In the genomic region with DNA sequence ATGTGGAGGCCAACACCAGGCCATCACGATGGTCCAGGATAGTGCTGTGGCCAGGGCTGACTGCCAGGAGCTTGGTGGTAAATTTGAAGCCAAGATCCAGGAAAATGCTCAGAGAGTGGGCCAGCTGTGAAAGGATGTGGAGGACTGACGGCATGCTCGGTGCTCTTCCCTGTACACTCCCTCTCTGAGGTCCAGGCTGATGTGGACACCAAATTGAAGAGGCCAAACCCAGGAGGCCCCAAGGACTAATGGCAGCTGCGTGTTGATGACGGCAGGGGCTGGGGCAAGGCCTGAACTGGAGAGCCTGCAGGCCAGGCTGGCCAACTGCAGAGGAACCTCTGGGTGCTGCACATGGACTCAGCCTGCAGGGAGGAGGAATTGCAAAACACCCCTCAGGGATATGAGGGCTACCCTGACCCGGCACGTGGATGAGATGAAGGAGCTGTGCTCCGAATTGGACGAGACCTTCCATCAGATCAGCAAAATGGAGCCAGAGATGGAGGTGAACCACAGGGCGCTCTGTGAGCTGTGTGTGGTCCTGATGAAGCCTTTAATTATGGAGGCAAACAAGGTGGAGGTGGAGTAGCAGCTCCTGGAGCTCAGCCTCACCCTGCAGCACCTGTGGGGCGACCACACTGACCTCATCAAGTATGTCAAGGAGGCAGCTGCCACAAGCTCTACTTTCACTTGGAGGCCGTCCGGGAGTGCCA, we compare ENCODE assay signal across 24 cellular contexts. TPM values are rescaled to one million over a fixed set of nuclear protein-coding genes. Genes with fewer than 3 reads are reported as not detected.
A peak's percentile ranks its signal among the peaks of the same experiment; 100 is the strongest.
DNase-seq lines count a peak whose midpoint lies in the region; ATAC-seq and TF ChIP-seq lines count a peak whose summit lies in the region.
"Had no signal": no experiment of that assay in that cellular context is flagged by ENCODE, and none has a peak within 500 bp of the region (broad histone marks: within the 10 kb centered on the region; RNA-seq: fewer than 3 reads in every experiment).

No MANE protein-coding gene starts in this region.

- no peak for TF ChIP-seq CTCF in Caco-2 (IDR thresholded peaks at IDR 0.05; ENCODE audit: insufficient read depth in 1 of 2, low read depth in 1 of 2, low read length in 1 of 2, severe bottlenecking in 1 of 2, unreplicated experiment in 1 of 2)

- no peak overlapping the region for H3K4me3 ChIP-seq in Caco-2 (ENCODE audit: low read depth, low read length)
- H3K4me3 ChIP-seq: upper lobe of left lung had no signal

- CTCF ChIA-PET in activated CD8-positive, alpha-beta memory T cell treated with anti-CD3 and anti-CD28 coated beads, Interleukin-2, amount 10 ng/mL, durations not matched to agents 7 days and 5 days (lab: Charles Lee): interaction anchor here (1.6 kb wide), 1 partner anchor 20 kb away, joined by 3 read pairs; no protein-coding TSS in a partner anchor
- CTCF ChIA-PET in Caco-2 (lab: Charles Lee): interaction anchor here (0.6 to 0.7 kb wide), 2 partner anchors 66 to 71 kb away, joined by 3 read pairs; no protein-coding TSS in a partner anchor

- DNase-seq in activated CD8-positive, alpha-beta memory T cell treated with anti-CD3 and anti-CD28 coated beads for 24 hours: peak; percentile 38
- DNase-seq in activated CD8-positive, alpha-beta memory T cell treated with anti-CD3 and anti-CD28 coated beads, Interleukin-2, amount 10 ng/mL, durations not matched to agents 7 days and 5 days: no peak
- DNase-seq in cardiac septum (ENCODE audit: low spot score): peak; percentile 63
- DNase-seq in stimulated activated CD8-positive, alpha-beta memory T cell treated with anti-CD3 and anti-CD28 coated beads, Interleukin-4, amount 100 ng/mL, for 48 hours: peak; percentile 8
- DNase-seq in Caco-2: no peak
- no peak for DNase-seq in KG1 (lab: John Stamatoyannopoulos, UW)
- DNase-seq: 8988T; activated CD8-positive, alpha-beta T cell treated with anti-CD3 and anti-CD28 coated beads for 36 hours; activated naive CD4-positive, alpha-beta T cell; activated T-cell treated with anti-CD3 and anti-CD28 coated beads, Interleukin-2, amount 50 U/mL, for 24 hours; amniotic stem cell; DMS79; left cardiac atrium; mesenchymal stem cell; naive B cell; NCI-H1694 treated with DMSO at 0.1 percent for 48 hours; NCI-H82; occipital lobe; retina; stimulated activated CD4-positive, alpha-beta T cell treated with anti-CD3 and anti-CD28 coated beads, Interleukin-15, amount 100 ng/mL, for 24 hours had no signal

- H3K27ac Mint-ChIP-seq in activated CD8-positive, alpha-beta memory T cell treated with anti-CD3 and anti-CD28 coated beads, Interleukin-2, amount 10 ng/mL, durations not matched to agents 7 days and 5 days: no peak overlapping the region
- no peak overlapping the region for H3K27ac Mint-ChIP-seq in Caco-2 (ENCODE audit: unreplicated experiment)
- H3K27ac Mint-ChIP-seq: activated CD8-positive, alpha-beta T cell treated with anti-CD3 and anti-CD28 coated beads for 36 hours; activated T-cell treated with anti-CD3 and anti-CD28 coated beads, Interleukin-2, amount 50 U/mL, for 24 hours; dendritic cell treated with granulocyte-macrophage colony-stimulating factor and Interleukin-4, amounts not matched to agents 40 ng/mL and 50 ng/mL, for 4 days; naive B cell had no signal

- no peaks in the 10 kb centered on the region for H3K27me3 ChIP-seq in Caco-2 (replicated peaks; ENCODE audit: control insufficient read depth, insufficient read depth, low read length)
- H3K27me3 ChIP-seq: upper lobe of left lung had no signal

- no peak for ATAC-seq in activated CD8-positive, alpha-beta memory T cell treated with anti-CD3 and anti-CD28 coated beads, Interleukin-2, amount 10 ng/mL, durations not matched to agents 7 days and 5 days
- ATAC-seq: activated CD8-positive, alpha-beta T cell treated with anti-CD3 and anti-CD28 coated beads for 36 hours had no signal

- no peak overlapping the region for H3K4me3 Mint-ChIP-seq in activated CD8-positive, alpha-beta memory T cell treated with anti-CD3 and anti-CD28 coated beads, Interleukin-2, amount 10 ng/mL, durations not matched to agents 7 days and 5 days
- no peak overlapping the region for H3K4me3 Mint-ChIP-seq in Caco-2 (ENCODE audit: unreplicated experiment)
- H3K4me3 Mint-ChIP-seq: activated CD8-positive, alpha-beta T cell treated with anti-CD3 and anti-CD28 coated beads for 36 hours; activated T-cell treated with anti-CD3 and anti-CD28 coated beads, Interleukin-2, amount 50 U/mL, for 24 hours; dendritic cell treated with granulocyte-macrophage colony-stimulating factor and Interleukin-4, amounts not matched to agents 40 ng/mL and 50 ng/mL, for 4 days; naive B cell had no signal

- H3K4me1 Mint-ChIP-seq in activated CD8-positive, alpha-beta memory T cell treated with anti-CD3 and anti-CD28 coated beads, Interleukin-2, amount 10 ng/mL, durations not matched to agents 7 days and 5 days: no peaks in the 10 kb centered on the region
- no peaks in the 10 kb centered on the region for H3K4me1 Mint-ChIP-seq in Caco-2 (ENCODE audit: low read depth, unreplicated experiment)
- H3K4me1 Mint-ChIP-seq: naive B cell had no signal

- peaks cover 6% of the 10 kb centered on the region for H3K36me3 Mint-ChIP-seq in activated CD8-positive, alpha-beta memory T cell treated with anti-CD3 and anti-CD28 coated beads, Interleukin-2, amount 10 ng/mL, durations not matched to agents 7 days and 5 days
- H3K36me3 Mint-ChIP-seq in Caco-2 (ENCODE audit: insufficient read depth, unreplicated experiment): no peaks in the 10 kb centered on the region

- no peaks in the 10 kb centered on the region for H3K4me1 ChIP-seq in Caco-2
- H3K4me1 ChIP-seq: upper lobe of left lung had no signal

- H3K36me3 ChIP-seq in Caco-2 (ENCODE audit: control insufficient read depth, insufficient read depth, low read length): no peaks in the 10 kb centered on the region
- H3K36me3 ChIP-seq: upper lobe of left lung had no signal

- H3K9me3 Mint-ChIP-seq in activated CD8-positive, alpha-beta memory T cell treated with anti-CD3 and anti-CD28 coated beads, Interleukin-2, amount 10 ng/mL, durations not matched to agents 7 days and 5 days (ENCODE audit: low read depth): peaks cover 7% of the 10 kb centered on the region
- peaks cover 17% of the 10 kb centered on the region for H3K9me3 Mint-ChIP-seq in Caco-2 (ENCODE audit: unreplicated experiment)

- no peaks in the 10 kb centered on the region; the same call in 1 of the 2 replicates for H3K9me3 ChIP-seq in Caco-2

- BruUV-seq in Caco-2 (replicated peaks; lab: Mats Ljungman, UMichigan): no TSS peak

- intact Hi-C loops in cardiac septum (cut with DNase I): no loop called here
- intact Hi-C loops in Caco-2 (cut with micrococcal nuclease; ENCODE audit: unreplicated experiment): no loop called here

- peaks cover 24% of the 10 kb centered on the region for H3K27me3 Mint-ChIP-seq in activated CD8-positive, alpha-beta memory T cell treated with anti-CD3 and anti-CD28 coated beads, Interleukin-2, amount 10 ng/mL, durations not matched to agents 7 days and 5 days
- peaks cover 5% of the 10 kb centered on the region for H3K27me3 Mint-ChIP-seq in Caco-2 (ENCODE audit: insufficient read depth, unreplicated experiment)
- H3K27me3 Mint-ChIP-seq: activated CD8-positive, alpha-beta T cell treated with anti-CD3 and anti-CD28 coated beads for 36 hours; dendritic cell treated with granulocyte-macrophage colony-stimulating factor and Interleukin-4, amounts not matched to agents 40 ng/mL and 50 ng/mL, for 4 days had no signal

- POLR2A ChIA-PET in Caco-2 (lab: Charles Lee): no interaction called here

RNA-seq across cellular contexts. Expression of gene RAET1E, which starts 6.9 kb away (rescaled TPM):
- total RNA-seq in activated CD8-positive, alpha-beta memory T cell treated with anti-CD3 and anti-CD28 coated beads, Interleukin-2, amount 10 ng/mL, durations not matched to agents 7 days and 5 days: not detected
- not detected for total RNA-seq in cardiac septum
- not detected in 2 replicates for total RNA-seq in Caco-2 (2022)
- total RNA-seq: activated CD8-positive, alpha-beta T cell treated with anti-CD3 and anti-CD28 coated beads for 36 hours; endothelial cell of umbilical vein; occipital lobe; OCI-LY7 had no signal

RNA-seq across cellular contexts. Expression of gene RAET1G, which starts 18.1 kb away (rescaled TPM):
- not detected for total RNA-seq in activated CD8-positive, alpha-beta memory T cell treated with anti-CD3 and anti-CD28 coated beads, Interleukin-2, amount 10 ng/mL, durations not matched to agents 7 days and 5 days
- 0.35 TPM for total RNA-seq in cardiac septum
- not detected in 2 replicates for total RNA-seq in Caco-2 (2022)
- total RNA-seq: activated CD8-positive, alpha-beta T cell treated with anti-CD3 and anti-CD28 coated beads for 36 hours; occipital lobe; OCI-LY7 had no signal

RNA-seq across cellular contexts. Expression of gene ULBP2, which starts 37.0 kb away (rescaled TPM):
- total RNA-seq in activated CD8-positive, alpha-beta memory T cell treated with anti-CD3 and anti-CD28 coated beads, Interleukin-2, amount 10 ng/mL, durations not matched to agents 7 days and 5 days: under 1 TPM; 0.80 to 0.99 TPM
- total RNA-seq in cardiac septum (1.1 TPM), Caco-2 (2022) (4.8 and 4.9 TPM in 2 replicates)

RNA-seq across cellular contexts. Expression of gene LRP11, which starts 40.7 kb away (rescaled TPM):
- total RNA-seq in activated CD8-positive, alpha-beta memory T cell treated with anti-CD3 and anti-CD28 coated beads, Interleukin-2, amount 10 ng/mL, durations not matched to agents 7 days and 5 days: 1 to 10 TPM; 2.9 to 3.1 TPM
- total RNA-seq in cardiac septum (11.6 TPM), Caco-2 (2022) (17.7 and 18.4 TPM in 2 replicates)

RNA-seq across cellular contexts. Expression of gene ULBP1, which starts 58.9 kb away (rescaled TPM):
- 1 to 10 TPM in 1 of 2 experiments, under 1 TPM in 1; 0.82 to 1.2 TPM for total RNA-seq in activated CD8-positive, alpha-beta memory T cell treated with anti-CD3 and anti-CD28 coated beads, Interleukin-2, amount 10 ng/mL, durations not matched to agents 7 days and 5 days
- total RNA-seq in cardiac septum (0.16 TPM), Caco-2 (2022) (5.4 and 7.7 TPM in 2 replicates)

Comparison
In these comparisons a context has a peak if more than half of its experiments do, and no peak if none do; other contexts are left out.
1. DNase-seq: peak in activated CD8-positive, alpha-beta memory T cell treated with anti-CD3 and anti-CD28 coated beads for 24 hours (single experiment), cardiac septum (single experiment) and stimulated activated CD8-positive, alpha-beta memory T cell treated with anti-CD3 and anti-CD28 coated beads, Interleukin-4, amount 100 ng/mL, for 48 hours (single experiment); none in activated CD8-positive, alpha-beta memory T cell treated with anti-CD3 and anti-CD28 coated beads, Interleukin-2, amount 10 ng/mL, durations not matched to agents 7 days and 5 days (single experiment), Caco-2 (0 of 2) and KG1 (single experiment).